In the genomic region with DNA sequence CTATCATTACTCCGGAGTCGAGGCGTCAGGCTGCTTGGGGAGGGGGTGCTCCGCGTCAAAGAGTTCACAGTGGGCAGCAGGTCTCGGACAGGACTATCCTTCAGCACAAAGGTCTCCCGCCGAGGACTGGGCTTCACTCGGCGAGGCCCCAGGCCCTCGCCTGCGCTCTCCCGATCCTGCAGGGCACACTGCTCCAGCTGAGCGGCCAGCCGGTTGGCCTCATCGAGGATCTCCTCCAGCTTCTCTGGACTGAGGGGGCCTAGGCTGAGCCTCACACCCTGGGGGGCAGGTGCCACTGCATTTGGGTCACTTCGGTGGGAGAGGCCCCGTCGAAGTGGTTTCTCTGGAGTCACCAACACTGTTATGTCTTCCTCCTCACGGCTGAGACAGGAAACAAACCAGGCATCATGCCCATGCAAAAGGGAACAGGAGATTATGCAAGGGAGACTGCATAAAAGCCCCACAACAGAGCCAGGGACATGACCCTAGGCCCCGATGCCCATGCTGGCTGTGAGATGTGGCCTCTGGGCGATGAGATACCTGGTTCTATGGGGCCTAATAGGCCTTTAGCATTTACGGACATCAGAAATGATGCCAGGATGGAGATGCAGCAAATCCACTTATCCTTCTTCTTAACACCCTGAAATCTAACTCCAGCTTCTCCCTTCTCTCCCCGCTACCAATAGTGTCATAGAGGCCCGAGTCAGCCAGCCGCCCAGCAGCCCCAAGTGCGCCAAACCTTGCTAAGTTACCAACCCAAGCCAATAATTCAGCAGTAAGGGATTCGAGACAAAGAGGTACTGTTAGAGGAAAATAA, we compare ENCODE assay signal across 8 cellular contexts. TPM values are rescaled to one million over a fixed set of nuclear protein-coding genes. Genes with fewer than 3 reads are reported as not detected.
DNase-seq lines count a peak whose midpoint lies in the region; ATAC-seq and TF ChIP-seq lines count a peak whose summit lies in the region.

No MANE protein-coding gene starts in this region.

- H3K4me3 ChIP-seq in SK-N-MC (peak overlapping the region; percentile 93), smooth muscle cell (peak overlapping the region; percentile 81), lower leg skin (ENCODE audit: low read depth, poor library complexity, severe bottlenecking) (no peak overlapping the region)

- no peaks in the 10 kb centered on the region for H4K20me1 ChIP-seq in smooth muscle cell (ENCODE audit: low read depth)

- H2AFZ ChIP-seq in smooth muscle cell (ENCODE audit: low read depth) = peak overlapping the region; percentile 76

- no peaks in the 10 kb centered on the region for H3F3A ChIP-seq in smooth muscle cell (ENCODE audit: low read depth)

- no peak overlapping the region for H3K27ac ChIP-seq in SK-N-MC
- no peak overlapping the region for H3K27ac ChIP-seq in smooth muscle cell (ENCODE audit: low read depth)

- TF ChIP-seq POLR2A in lower leg skin (IDR thresholded peaks at IDR 0.05) = no peak

- no peaks in the 10 kb centered on the region for H3K27me3 ChIP-seq in smooth muscle cell (ENCODE audit: low read depth)

- H3K4me1 ChIP-seq in smooth muscle cell (ENCODE audit: low read depth) = no peaks in the 10 kb centered on the region

- ATAC-seq in HG03432 (IDR thresholded peaks at IDR 0.05; ENCODE audit: unreplicated experiment) (no peak), HG03025 (IDR thresholded peaks at IDR 0.05; ENCODE audit: low FRiP score, unreplicated experiment) (no peak)

- H3K9me3 ChIP-seq in SK-N-MC (ENCODE audit: low read depth, low read length) (no peaks in the 10 kb centered on the region), smooth muscle cell (replicated peaks; ENCODE audit: low read depth) (no peaks in the 10 kb centered on the region)

- intact Hi-C loops in lower leg skin (cut with DNase I; ENCODE audit: low total_unique reads) = no loop called here

- H3K36me3 ChIP-seq in SK-N-MC (ENCODE audit: insufficient read depth, low read length) (peaks cover 27% of the 10 kb centered on the region), smooth muscle cell (ENCODE audit: low read depth) (no peaks in the 10 kb centered on the region)

- TF ChIP-seq CTCF in smooth muscle cell (IDR thresholded peaks at IDR 0.05; ENCODE audit: borderline replicate concordance, insufficient read depth, poor library complexity, severe bottlenecking) (no peak), lower leg skin (IDR thresholded peaks at IDR 0.05) (no peak)

- peaks cover 15% of the 10 kb centered on the region for H3K79me2 ChIP-seq in smooth muscle cell (ENCODE audit: low read depth)

- peak overlapping the region; percentile 86 for H3K4me2 ChIP-seq in smooth muscle cell

- DNase-seq in DMS 273 (lab: John Stamatoyannopoulos, UW; ENCODE audit: unreplicated experiment) (peak; percentile 34), DMS 273 treated with DMSO at 0.1 percent for 48 hours (lab: John Stamatoyannopoulos, UW) (no peak), SK-N-MC (ENCODE audit: low read depth, low spot score) (no peak), fibroblast of peridontal ligament (ENCODE audit: extremely low read depth) (peak; percentile 17), smooth muscle cell (lab: John Stamatoyannopoulos, UW; ENCODE audit: unreplicated experiment) (no peak), lower leg skin (ENCODE audit: low spot score in 2 of 2) (no peak)

- H3K9ac ChIP-seq in SK-N-MC (ENCODE audit: insufficient read length) = peak overlapping the region; percentile 85
- no peak overlapping the region for H3K9ac ChIP-seq in smooth muscle cell (ENCODE audit: low read depth)

- 80% methylated on average over 28 of the region's 28 CpGs for WGBS in smooth muscle cell (ENCODE audit: low lambda C conversion rate)
- WGBS in lower leg skin, 2 donors = 65 to 67% methylated on average over 25 to 28 of the region's 28 CpGs

RNA-seq across cellular contexts. Expression of gene PSRC1, which starts 1.1 kb away (rescaled TPM):
- total RNA-seq in smooth muscle cell (5.5 and 5.7 TPM in 2 replicates), lower leg skin (1 to 10 TPM; 2.8 to 6.9 (median 5.3) TPM)
- 9.0 and 10.8 TPM in 2 replicates for polyA plus RNA-seq in smooth muscle cell

RNA-seq across cellular contexts. Expression of gene MYBPHL, which starts 24.9 kb away (rescaled TPM):
- total RNA-seq in smooth muscle cell = not detected in 2 replicates
- polyA plus RNA-seq in smooth muscle cell = not detected in 2 replicates
- not detected for total RNA-seq in lower leg skin

RNA-seq across cellular contexts. Expression of gene CELSR2, which starts 32.5 kb away (rescaled TPM):
- total RNA-seq in smooth muscle cell (2.9 and 3.6 TPM in 2 replicates), lower leg skin (100 to 1,000 TPM in 2 of 4 donors, 10 to 100 TPM in 2; 86.4 to 109 (median 102) TPM)
- polyA plus RNA-seq in smooth muscle cell = 1.8 and 5.1 TPM in 2 replicates

Comparison
In these comparisons a context has a peak if more than half of its experiments do, and no peak if none do; other contexts are left out.
1. DNase-seq: peak in DMS 273 (single experiment) and fibroblast of peridontal ligament (single experiment); none in DMS 273 treated with DMSO at 0.1 percent for 48 hours (single experiment), SK-N-MC (single experiment), smooth muscle cell (single experiment) and lower leg skin (0 of 2).
2. RNA of gene CELSR2, which starts 32.5 kb away (total RNA-seq): 86.4 to 109 TPM in lower leg skin; 2.9 to 3.6 TPM in smooth muscle cell; every median in the first group is over 10 times any median in the second.